Comparison of ENCODE assay signal across 10 cellular contexts in genomic region chr2:14756981-14757657, GRCh38.
DNase-seq lines count a peak whose midpoint lies in the region; ATAC-seq and TF ChIP-seq lines count a peak whose summit lies in the region.
"Had no signal": no experiment of that assay in that cellular context is flagged by ENCODE, and none has a peak within 500 bp of the region (broad histone marks: within the 10 kb centered on the region; RNA-seq: fewer than 3 reads in every experiment).

No MANE protein-coding gene starts in this region.

- H4K8ac ChIP-seq in neuronal stem cell (ENCODE audit: low read depth, low read length), result no peak overlapping the region

- no peak overlapping the region for H4K91ac ChIP-seq in neuronal stem cell (ENCODE audit: low read depth, low read length, poor library complexity)

- H3K27me3 ChIP-seq in neuronal stem cell (ENCODE audit: control insufficient read depth in 3 of 3, insufficient read depth in 3 of 3, low read depth in 1 of 3, low read length in 3 of 3) (no peaks in the 10 kb centered on the region), BE2C (no peaks in the 10 kb centered on the region; the same call in 1 of the 2 replicates)

- H3K4me1 ChIP-seq in neuronal stem cell (ENCODE audit: control insufficient read depth in 2 of 2, insufficient read depth in 1 of 2, low read depth in 1 of 2, low read length in 2 of 2), result no peaks in the 10 kb centered on the region
- H3K4me1 ChIP-seq in BE2C, result no peaks in the 10 kb centered on the region

- no peak overlapping the region for H2BK120ac ChIP-seq in neuronal stem cell (ENCODE audit: low read depth, low read length)

- no peak overlapping the region for H3K4ac ChIP-seq in neuronal stem cell (ENCODE audit: low read length)

- H3K79me1 ChIP-seq in neuronal stem cell (ENCODE audit: low read depth, low read length), result no peaks in the 10 kb centered on the region

- peak overlapping the region; percentile 60 for H3K27ac ChIP-seq in epithelial cell of prostate
- H3K27ac ChIP-seq in neuronal stem cell (replicated peaks; ENCODE audit: low read length), result no peak overlapping the region

- WGBS in neuronal stem cell (ENCODE audit: extremely low coverage in 2 of 2, insufficient read length in 2 of 2, insufficient replicate concordance in 1 of 2), 2 donors, result no CpG with 5 or more reads among the region's 10 CpGs

- no peak overlapping the region for H3K23ac ChIP-seq in neuronal stem cell (ENCODE audit: low read depth, low read length, poor library complexity)

- DNase-seq in Ammon's horn (ENCODE audit: low spot score), result peak; percentile 61
- DNase-seq in MV-4-11 (lab: John Stamatoyannopoulos, UW), result peak; percentile 95
- peak; percentile 95 for DNase-seq in epithelial cell of prostate (ENCODE audit: low read depth, low spot score)
- DNase-seq in neuronal stem cell (ENCODE audit: low spot score), result no peak
- no peak for DNase-seq in NCI-H1436 (lab: John Stamatoyannopoulos, UW)
- no peak for DNase-seq in NCI-H146 treated with DMSO at 0.1 percent for 48 hours (lab: John Stamatoyannopoulos, UW; ENCODE audit: unreplicated experiment)
- no peak for DNase-seq in BE2C
- DNase-seq: cortex of kidney, NCI-H1092 had no signal

- no peak overlapping the region for H2AFZ ChIP-seq in neuronal stem cell (ENCODE audit: low read length)

- peak overlapping the region; percentile 68 for H3K18ac ChIP-seq in neuronal stem cell (ENCODE audit: low read length)

- H3K4me2 ChIP-seq in neuronal stem cell (ENCODE audit: insufficient read depth, low read length, poor library complexity, severe bottlenecking), result no peak overlapping the region

- no peak overlapping the region for H2BK15ac ChIP-seq in neuronal stem cell (ENCODE audit: low read length)

- H3K9me3 ChIP-seq in neuronal stem cell (replicated peaks in 1 of 2; ENCODE audit: control insufficient read depth in 2 of 2, insufficient read depth in 1 of 2, low read depth in 1 of 2, low read length in 2 of 2), result no peaks in the 10 kb centered on the region
- H3K9me3 ChIP-seq in BE2C, result no peaks in the 10 kb centered on the region

- no peak overlapping the region for H3K4me3 ChIP-seq in neuronal stem cell (ENCODE audit: low read length in 2 of 2)
- H3K4me3 ChIP-seq in BE2C (ENCODE audit: low read depth, low read length), result no peak overlapping the region

- no peak overlapping the region for H2BK5ac ChIP-seq in neuronal stem cell (ENCODE audit: low read length)

- ATAC-seq in HG03108 (IDR thresholded peaks at IDR 0.05; ENCODE audit: unreplicated experiment), result no peak

- no peak overlapping the region for H2BK12ac ChIP-seq in neuronal stem cell (ENCODE audit: low read length)

- no peak overlapping the region for H2AK5ac ChIP-seq in neuronal stem cell (ENCODE audit: low read depth, low read length)

- no peak overlapping the region for H3K9ac ChIP-seq in neuronal stem cell (ENCODE audit: low read depth, low read length, poor library complexity)

- H3K36me3 ChIP-seq in neuronal stem cell (replicated peaks in 1 of 2; ENCODE audit: control insufficient read depth in 2 of 2, insufficient read depth in 2 of 2, low read length in 2 of 2), result no peaks in the 10 kb centered on the region
- no peaks in the 10 kb centered on the region for H3K36me3 ChIP-seq in BE2C

- no peak overlapping the region for H3K14ac ChIP-seq in neuronal stem cell (ENCODE audit: low read length)

- TF ChIP-seq CTCF in BE2C (IDR thresholded peaks at IDR 0.05; ENCODE audit: low read depth, low read length), result no peak

Comparison
In these comparisons a context has a peak if more than half of its experiments do, and no peak if none do; other contexts are left out.
1. DNase-seq: peak in Ammon's horn (single experiment), MV-4-11 (single experiment) and epithelial cell of prostate (single experiment); none in neuronal stem cell (single experiment), NCI-H1436 (single experiment), NCI-H146 treated with DMSO at 0.1 percent for 48 hours (single experiment) and BE2C (single experiment).